In genomic region chr12:128190052-128190451, GRCh38 we compare ENCODE assay signal across 15 cellular contexts.
"Had no signal": no experiment of that assay in that cellular context is flagged by ENCODE, and none has a peak within 500 bp of the region (broad histone marks: within the 10 kb centered on the region; RNA-seq: fewer than 3 reads in every experiment).

No MANE protein-coding gene starts in this region.

- H3K4me1 ChIP-seq: SJCRH30 had no signal

- H3K36me3 ChIP-seq: SJCRH30 had no signal

- DNase-seq: KBM-7, MM.1S, NCI-H1436, NCI-H2029, NCI-H2081 treated with DMSO at 0.1 percent for 48 hours, NCI-H2171, NCI-H226, NCI-H446, NCI-H524 treated with DMSO at 0.1 percent for 48 hours, NCI-H774, SJCRH30 had no signal

- H3K27me3 ChIP-seq: SJCRH30 had no signal

- H3K9me3 ChIP-seq: SJCRH30 had no signal

- ATAC-seq: Panc1, PC-3, SK-N-SH treated with all-trans-retinoic acid at 6 μM for 48 hours had no signal

- H3K27ac ChIP-seq: RWPE1, SJCRH30 had no signal

- H3K4me3 ChIP-seq: SJCRH30 had no signal
